ENCODE assay signal across 21 cellular contexts in genomic region chr2:228581731-228582130, GRCh38.
DNase-seq lines count a peak whose midpoint lies in the region; ATAC-seq and TF ChIP-seq lines count a peak whose summit lies in the region.
"Had no signal": no experiment of that assay in that cellular context is flagged by ENCODE, and none has a peak within 500 bp of the region (broad histone marks: within the 10 kb centered on the region; RNA-seq: fewer than 3 reads in every experiment).

No MANE protein-coding gene starts in this region.

- no peaks in the 10 kb centered on the region for H3K9me1 ChIP-seq in IMR-90 (ENCODE audit: insufficient read depth, low read length)

- CTCF ChIA-PET in IMR-90 (lab: Yijun Ruan, JAX), result no interaction called here

- no peak overlapping the region for H4K5ac ChIP-seq in IMR-90 (ENCODE audit: low read depth, low read length)

- no peak overlapping the region for H2BK120ac ChIP-seq in IMR-90 (ENCODE audit: low read depth, low read length)

- TF ChIP-seq CTCF in IMR-90 (conservative IDR thresholded peaks at IDR 0.05; ENCODE audit: low read depth, low read length), result no peak

- POLR2A ChIA-PET in IMR-90 (lab: Charles Lee; ENCODE audit: unreplicated experiment), result no interaction called here

- H4K91ac ChIP-seq in IMR-90 (ENCODE audit: insufficient read depth, low read depth, low read length), result no peak overlapping the region

- no peak overlapping the region for H3K27ac ChIP-seq in IMR-90 (ENCODE audit: insufficient read depth, low read length)
- H3K27ac ChIP-seq: BLaER1 treated with 17β-estradiol and CSF1 and Interleukin-3, amounts not matched to agents 10 nM and 100 nM had no signal

- ATAC-seq in IMR-90 (ENCODE audit: low read depth) (no peak), HG03139 (IDR thresholded peaks at IDR 0.05; ENCODE audit: unreplicated experiment) (no peak), sciatic nerve (no peak)
- ATAC-seq: GM12878, HCT116 had no signal

- H2AK9ac ChIP-seq in IMR-90 (replicated peaks; ENCODE audit: low read depth, low read length, poor library complexity), result no peak overlapping the region

- H2BK5ac ChIP-seq in IMR-90 (ENCODE audit: low read depth, low read length, poor library complexity, severe bottlenecking), result no peak overlapping the region

- H3K23ac ChIP-seq in IMR-90 (ENCODE audit: low read depth, low read length), result no peak overlapping the region

- no peak overlapping the region for H3K18ac ChIP-seq in IMR-90 (ENCODE audit: low read depth, low read length)

- no peaks in the 10 kb centered on the region for H3K79me1 ChIP-seq in IMR-90 (ENCODE audit: low read depth in 1 of 2, low read length in 2 of 2)

- intact Hi-C loops in IMR-90 (cut with micrococcal nuclease) (no loop called here), sciatic nerve (cut with DNase I) (no loop called here)

- TF ChIP-seq RAD21 in IMR-90 (IDR thresholded peaks at IDR 0.05; ENCODE audit: low read length), result no peak

- no peaks in the 10 kb centered on the region for H3K4me1 ChIP-seq in IMR-90 (ENCODE audit: control insufficient read depth, insufficient read depth, low read length)
- H3K4me1 ChIP-seq: BE2C had no signal

- dilution Hi-C loops in IMR-90 (cut with HindIII; ENCODE audit: low sequenced_read_pairs, unreplicated experiment), result no loop called here

- peaks cover 5% of the 10 kb centered on the region; the same call in 1 of the 2 replicates for H3K9me3 ChIP-seq in IMR-90 (ENCODE audit: control insufficient read depth, insufficient read depth, low read length)
- H3K9me3 ChIP-seq: BE2C had no signal

- no peak overlapping the region for H3K4ac ChIP-seq in IMR-90 (ENCODE audit: low read depth, low read length)

- no peak overlapping the region for H3K56ac ChIP-seq in IMR-90 (ENCODE audit: extremely low read depth, insufficient read depth, low read length)

- DNase-seq in EH (ENCODE audit: low read depth), result peak; percentile 16
- DNase-seq in IMR-90, result peak; percentile 12
- DNase-seq in fibroblast of peridontal ligament (ENCODE audit: extremely low read depth), result peak; percentile 53
- DNase-seq in sciatic nerve (ENCODE audit: low spot score), result no peak
- DNase-seq in NCI-H524 (lab: John Stamatoyannopoulos, UW), result no peak
- DNase-seq in DMS79 (lab: John Stamatoyannopoulos, UW), result no peak
- DNase-seq: AML-193; BE2C; Calu3; CD4-positive, alpha-beta memory T cell; COR-L47; DMS53; DND-41; EL; GDM1; GOT3; H7 had no signal

- H2BK15ac ChIP-seq in IMR-90 (ENCODE audit: low read depth, low read length), result no peak overlapping the region

- H2AFZ ChIP-seq in IMR-90 (replicated peaks; ENCODE audit: low read length, poor library complexity), result peak overlapping the region; percentile 41

- H2BK20ac ChIP-seq in IMR-90 (ENCODE audit: low read depth, low read length), result no peak overlapping the region

- no peak overlapping the region for H3K4me3 ChIP-seq in IMR-90 (ENCODE audit: insufficient read depth, low read depth, low read length)
- H3K4me3 ChIP-seq: BLaER1 treated with 17β-estradiol and CSF1 and Interleukin-3, amounts not matched to agents 10 nM and 100 nM; GM12878 had no signal

- no peaks in the 10 kb centered on the region for H3K36me3 ChIP-seq in IMR-90 (ENCODE audit: control insufficient read depth, insufficient read depth, low read length)
- H3K36me3 ChIP-seq: BE2C; BLaER1 treated with 17β-estradiol and CSF1 and Interleukin-3, amounts not matched to agents 10 nM and 100 nM had no signal

- BruUV-seq in IMR-90 (replicated peaks; lab: Mats Ljungman, UMichigan), result no TSS peak

- no peak overlapping the region for H3K14ac ChIP-seq in IMR-90 (replicated peaks; ENCODE audit: low read depth, low read length)

- H3K27me3 ChIP-seq in IMR-90 (ENCODE audit: control insufficient read depth, insufficient read depth, low read length), result no peaks in the 10 kb centered on the region
- H3K27me3 ChIP-seq: BE2C; BLaER1 treated with 17β-estradiol and CSF1 and Interleukin-3, amounts not matched to agents 10 nM and 100 nM had no signal

- no peak overlapping the region for H3K9ac ChIP-seq in IMR-90 (ENCODE audit: low read depth, low read length)
- H3K9ac ChIP-seq: BLaER1 treated with 17β-estradiol and CSF1 and Interleukin-3, amounts not matched to agents 10 nM and 100 nM had no signal

- H4K8ac ChIP-seq in IMR-90 (ENCODE audit: low read depth in 2 of 2, low read length in 2 of 2), result no peak overlapping the region

- TF ChIP-seq POLR2A in IMR-90 (IDR thresholded peaks at IDR 0.05; ENCODE audit: low read depth, low read length), result no peak

- H4K20me1 ChIP-seq in IMR-90 (ENCODE audit: insufficient read depth, low read length), result no peaks in the 10 kb centered on the region
- H4K20me1 ChIP-seq: BLaER1 treated with 17β-estradiol and CSF1 and Interleukin-3, amounts not matched to agents 10 nM and 100 nM had no signal

- H2AK5ac ChIP-seq in IMR-90 (ENCODE audit: low read depth, low read length), result no peak overlapping the region

- in situ Hi-C loops in IMR-90 (cut with MboI; ENCODE audit: low sequenced_read_pairs), result no loop called here

- H3K4me2 ChIP-seq in IMR-90 (ENCODE audit: low read depth, low read length), result no peak overlapping the region
- H3K4me2 ChIP-seq: BLaER1 treated with 17β-estradiol and CSF1 and Interleukin-3, amounts not matched to agents 10 nM and 100 nM had no signal

TF ChIP-seq in IMR-90, 13 proteins besides CTCF, POLR2A, EP300 and RAD21:
- TF ChIP-seq RFX5 (IDR thresholded peaks at IDR 0.05; ENCODE audit: low read depth, low read length), result no peak
- TF ChIP-seq ELK1 (IDR thresholded peaks at IDR 0.05; ENCODE audit: borderline replicate concordance, low read depth, low read length), result no peak
- TF ChIP-seq CEBPB (IDR thresholded peaks at IDR 0.05; ENCODE audit: low read depth, low read length), result no peak
- TF ChIP-seq NFE2L2 (IDR thresholded peaks at IDR 0.05; ENCODE audit: low read depth, low read length), result no peak
- no peak for TF ChIP-seq BHLHE40 (IDR thresholded peaks at IDR 0.05; ENCODE audit: low read depth, low read length)
- no peak for TF ChIP-seq MAFK (IDR thresholded peaks at IDR 0.05; ENCODE audit: low read depth, low read length)
- no peak for TF ChIP-seq MAZ (IDR thresholded peaks at IDR 0.05; ENCODE audit: borderline replicate concordance, low read depth, low read length)

Comparison
In these comparisons a context has a peak if more than half of its experiments do, and no peak if none do; other contexts are left out.
1. DNase-seq: peak in EH (single experiment), IMR-90 (single experiment) and fibroblast of peridontal ligament (single experiment); none in sciatic nerve (single experiment), NCI-H524 (0 of 2) and DMS79 (single experiment).